10 cellular contexts compared by ENCODE assay signal in the genomic region with DNA sequence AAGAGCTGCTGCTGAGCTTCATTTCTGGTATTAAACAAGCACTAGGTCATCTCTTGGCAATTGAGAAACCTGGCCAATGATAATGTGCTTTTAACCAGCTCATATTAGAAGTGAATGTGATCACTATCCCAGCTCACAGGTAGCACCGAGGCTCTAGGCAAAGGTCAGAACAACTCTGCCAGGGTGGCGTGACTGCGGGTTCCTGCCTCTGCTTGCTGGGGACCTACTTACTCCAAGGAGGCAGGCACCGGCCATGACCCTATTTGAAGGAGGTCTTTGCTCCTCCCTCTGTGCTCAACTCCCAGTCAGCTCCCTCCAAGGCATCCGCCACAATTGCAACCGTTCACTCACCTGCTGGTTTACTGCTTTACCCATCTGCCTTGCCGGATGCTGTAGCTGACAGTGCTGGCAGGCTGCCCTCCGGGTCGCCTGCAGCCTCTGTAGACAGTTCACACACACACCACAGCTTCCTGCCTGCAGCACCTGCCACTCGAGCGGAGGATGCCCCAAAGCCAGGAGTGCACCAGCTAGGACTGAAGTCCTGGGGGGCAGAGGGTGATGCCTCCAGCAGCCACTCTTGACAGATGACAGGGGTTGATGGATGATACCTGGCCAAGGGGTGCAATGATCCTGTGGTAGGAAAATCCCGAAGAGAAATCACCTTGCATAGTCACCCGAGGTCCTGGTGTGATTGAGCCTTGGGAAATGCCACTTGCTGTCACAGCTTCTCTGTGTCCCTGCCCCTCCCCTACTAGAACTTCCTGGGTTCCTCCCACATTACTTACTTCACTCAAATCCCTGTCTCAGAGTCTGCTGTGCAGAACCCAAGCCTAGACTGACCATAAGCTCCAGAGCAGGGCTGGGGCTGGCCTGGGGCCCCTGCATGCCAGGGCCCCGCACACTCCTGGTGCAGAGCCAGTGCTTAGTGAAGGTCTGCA. TPM values are rescaled to one million over a fixed set of nuclear protein-coding genes. Genes with fewer than 3 reads are reported as not detected.
DNase-seq lines count a peak whose midpoint lies in the region; ATAC-seq and TF ChIP-seq lines count a peak whose summit lies in the region.
"Had no signal": no experiment of that assay in that cellular context is flagged by ENCODE, and none has a peak within 500 bp of the region (broad histone marks: within the 10 kb centered on the region; RNA-seq: fewer than 3 reads in every experiment).

No MANE protein-coding gene starts in this region.

- H3K9me3 ChIP-seq in prostate gland = no peaks in the 10 kb centered on the region

- peak; percentile 70 for DNase-seq in NK-92 treated with Interleukin-12 subunit alpha and Interleukin-12 subunit beta, amount 100 ng/mL, for 24 hours (lab: John Stamatoyannopoulos, UW)
- no peak for DNase-seq in NK-92 (lab: John Stamatoyannopoulos, UW; ENCODE audit: unreplicated experiment)
- peak; percentile 18 for DNase-seq in NCI-H2107 (lab: John Stamatoyannopoulos, UW)
- peak; percentile 44 for DNase-seq in activated T-cell treated with anti-CD3 and anti-CD28 coated beads for 48 hours (ENCODE audit: low read depth)
- peak in 3 of 4 experiments; percentile 14 to 28 (median 22) for DNase-seq in stimulated activated CD4-positive, alpha-beta T cell treated with anti-CD3 and anti-CD28 coated beads, Interleukin-1b, Interleukin-23, amount 100 ng/mL, for 24 hours (ENCODE audit: low read depth in 4 of 4, low spot score in 1 of 4)
- DNase-seq in prostate gland (ENCODE audit: low spot score) = no peak

- no peaks in the 10 kb centered on the region for H3K4me1 ChIP-seq in prostate gland (replicated peaks)

- intact Hi-C loops in prostate gland (cut with DNase I) = no loop called here

- ATAC-seq in HG03045 (IDR thresholded peaks at IDR 0.05; ENCODE audit: unreplicated experiment) (no peak), GM19023 (IDR thresholded peaks at IDR 0.05; ENCODE audit: unreplicated experiment) (no peak)

- no peak for TF ChIP-seq POLR2A in prostate gland (IDR thresholded peaks at IDR 0.05)

- no peaks in the 10 kb centered on the region for H3K36me3 ChIP-seq in prostate gland

- H3K27ac ChIP-seq in prostate gland = no peak overlapping the region
- H3K27ac ChIP-seq: epithelial cell of prostate had no signal

- H3K27me3 ChIP-seq in prostate gland (replicated peaks; ENCODE audit: insufficient read depth) = peaks cover 7% of the 10 kb centered on the region

- H3K4me3 ChIP-seq in prostate gland = no peak overlapping the region

- no peak for TF ChIP-seq CTCF in prostate gland (IDR thresholded peaks at IDR 0.05)

- 45% methylated on average over 12 of the region's 14 CpGs for WGBS in prostate gland

RNA-seq across cellular contexts. Expression of a gene that starts 8.8 kb away (rescaled TPM):
- total RNA-seq in prostate gland = not detected
- total RNA-seq: LHCN-M2 had no signal

RNA-seq across cellular contexts. Expression of a gene that starts 32.8 kb away (rescaled TPM):
- 100 to 1,000 TPM; 111 to 170 TPM for total RNA-seq in prostate gland

Comparison
In these comparisons a context has a peak if more than half of its experiments do, and no peak if none do; other contexts are left out.
1. DNase-seq: peak in NK-92 treated with Interleukin-12 subunit alpha and Interleukin-12 subunit beta, amount 100 ng/mL, for 24 hours (single experiment), NCI-H2107 (single experiment), activated T-cell treated with anti-CD3 and anti-CD28 coated beads for 48 hours (single experiment) and stimulated activated CD4-positive, alpha-beta T cell treated with anti-CD3 and anti-CD28 coated beads, Interleukin-1b, Interleukin-23, amount 100 ng/mL, for 24 hours (3 of 4); none in NK-92 (single experiment) and prostate gland (single experiment).